22 cellular contexts compared by ENCODE assay signal in the genomic region with DNA sequence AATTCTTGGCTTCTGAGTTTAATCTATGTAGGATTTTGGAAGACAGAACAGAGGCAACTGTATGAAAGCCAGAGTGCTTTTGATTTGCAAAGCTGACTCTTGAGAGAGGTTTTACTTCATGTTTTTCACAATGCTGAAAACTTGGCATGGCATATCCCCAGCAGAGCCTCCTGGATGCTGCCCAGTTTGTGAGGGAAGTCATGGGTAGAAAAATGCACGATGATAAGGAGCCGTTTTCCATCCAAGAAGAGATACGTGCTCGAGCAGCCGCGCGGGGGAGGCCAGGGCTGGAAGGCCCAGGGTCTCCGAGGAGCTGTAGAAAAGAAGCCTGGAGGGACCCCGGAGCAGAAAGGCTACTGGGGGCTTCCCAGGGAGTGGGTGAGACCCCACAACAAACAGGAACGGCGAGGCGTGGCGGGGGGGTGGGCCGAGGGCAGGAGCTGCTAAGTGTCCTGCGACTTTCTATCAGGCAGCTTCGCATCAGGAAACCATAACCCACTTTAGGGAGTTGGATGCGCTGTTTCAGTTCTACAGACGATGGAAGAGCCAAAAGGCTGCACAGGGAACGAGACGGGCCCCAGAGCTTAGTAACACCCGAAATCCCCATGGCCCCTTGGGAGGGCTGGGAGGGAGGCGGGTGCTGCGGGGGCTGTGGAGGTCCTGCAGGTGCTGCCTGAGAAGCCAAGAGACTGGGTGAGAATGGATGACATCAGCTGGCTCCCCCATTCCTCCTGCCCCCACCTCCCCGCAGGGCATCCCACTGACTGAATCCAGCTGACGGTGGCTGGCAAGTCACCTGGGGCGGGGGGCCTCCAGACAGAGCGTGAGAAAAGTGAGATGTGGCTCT. TPM values are rescaled to one million over a fixed set of nuclear protein-coding genes. Genes with fewer than 3 reads are reported as not detected.
DNase-seq lines count a peak whose midpoint lies in the region; ATAC-seq, FAIRE-seq and TF ChIP-seq lines count a peak whose summit lies in the region.
"Had no signal": no experiment of that assay in that cellular context is flagged by ENCODE, and none has a peak within 500 bp of the region (broad histone marks: within the 10 kb centered on the region; RNA-seq: fewer than 3 reads in every experiment).

No MANE protein-coding gene starts in this region.

- POLR2A ChIA-PET in naive thymus-derived CD8-positive, alpha-beta T cell (lab: Charles Lee) = interaction anchor here (0.6 to 1.3 kb wide), 2 partner anchors 46 to 150 kb away, joined by 3 to 4 read pairs; a partner anchor contains a TSS

- H3K27ac Mint-ChIP-seq in naive thymus-derived CD8-positive, alpha-beta T cell = no peak overlapping the region
- H3K27ac Mint-ChIP-seq: CD4-positive, alpha-beta memory T cell; stimulated activated effector memory CD8-positive, alpha-beta T cell treated with anti-CD3 and anti-CD28 coated beads, Interleukin-12 subunit alpha, Interleukin-12 subunit beta, amount 100 ng/mL, for 72 hours had no signal

- H3K4me2 ChIP-seq in BLaER1 = peak overlapping the region; percentile 85
- H3K4me2 ChIP-seq: A549 had no signal

- DNase-seq in body of pancreas (peak in 2 of 4 donors; percentile 13 to 28), right atrium auricular region (ENCODE audit: low spot score) (peak; percentile 80), pancreas (no peak), GDM1 (lab: John Stamatoyannopoulos, UW) (no peak)
- no peak for DNase-seq in naive thymus-derived CD8-positive, alpha-beta T cell
- DNase-seq: activated CD4-positive, alpha-beta T cell treated with anti-CD3 and anti-CD28 coated beads, Interleukin-2, amount 50 U/mL, for 48 hours; activated T-cell treated with anti-CD3 and anti-CD28 coated beads, Interleukin-2, amount 50 U/mL, for 1 hour; CD4-positive, alpha-beta memory T cell; effector memory CD4-positive, alpha-beta T cell; KBM-7; mesendoderm; NCI-H1105; spleen had no signal

- H3K27ac ChIP-seq in BLaER1 = peak overlapping the region; percentile 68
- H3K27ac ChIP-seq in body of pancreas = peak overlapping the region in 1 of 4 donors; percentile 26
- H3K27ac ChIP-seq in right atrium auricular region = peak overlapping the region; percentile 74 to 82
- H3K27ac ChIP-seq in pancreas = no peak overlapping the region
- H3K27ac ChIP-seq: A549, spleen had no signal

- H3K4me3 ChIP-seq in BLaER1 (peak overlapping the region; percentile 55), body of pancreas (no peak overlapping the region), right atrium auricular region (peak overlapping the region; percentile 21 to 38), pancreas (no peak overlapping the region)
- H3K4me3 ChIP-seq: A549, spleen had no signal

- no peaks in the 10 kb centered on the region for H3K9me3 Mint-ChIP-seq in naive thymus-derived CD8-positive, alpha-beta T cell
- H3K9me3 Mint-ChIP-seq: activated naive CD4-positive, alpha-beta T cell treated with anti-CD3 and anti-CD28 coated beads, Interleukin-2, amount 50 U/mL, for 72 hours; CD4-positive, alpha-beta memory T cell; central memory CD8-positive, alpha-beta T cell; stimulated activated effector memory CD8-positive, alpha-beta T cell treated with anti-CD3 and anti-CD28 coated beads, Interleukin-12 subunit alpha, Interleukin-12 subunit beta, amount 100 ng/mL, for 72 hours had no signal

- no peak for TF ChIP-seq POLR2A in body of pancreas (IDR thresholded peaks at IDR 0.05)

- intact Hi-C loops in body of pancreas (cut with DNase I) = no loop called here
- intact Hi-C loops in pancreas (cut with DNase I) = no loop called here

- H3K4me1 ChIP-seq in BLaER1 (peaks cover 66% of the 10 kb centered on the region), body of pancreas (peaks cover 2% of the 10 kb centered on the region), right atrium auricular region (peaks cover 0 to 18% of the 10 kb centered on the region in 2 donors), pancreas (no peaks in the 10 kb centered on the region)
- H3K4me1 ChIP-seq: A549, spleen had no signal

- no peak for FAIRE-seq in pancreas (lab: Jason Lieb, UNC)
- FAIRE-seq: A549, RCC 7860 had no signal

- WGBS in body of pancreas, 2 donors = 65 to 72% methylated on average over 23 to 27 of the region's 27 CpGs
- 75 to 78% methylated on average over 27 of the region's 27 CpGs for WGBS in pancreas, 2 donors

- H3K36me3 Mint-ChIP-seq in naive thymus-derived CD8-positive, alpha-beta T cell = no peaks in the 10 kb centered on the region
- H3K36me3 Mint-ChIP-seq: activated naive CD4-positive, alpha-beta T cell treated with anti-CD3 and anti-CD28 coated beads, Interleukin-2, amount 50 U/mL, for 72 hours; CD4-positive, alpha-beta memory T cell; stimulated activated effector memory CD8-positive, alpha-beta T cell treated with anti-CD3 and anti-CD28 coated beads, Interleukin-12 subunit alpha, Interleukin-12 subunit beta, amount 100 ng/mL, for 72 hours had no signal

- H3K4me3 Mint-ChIP-seq in naive thymus-derived CD8-positive, alpha-beta T cell = no peak overlapping the region
- H3K4me3 Mint-ChIP-seq: CD4-positive, alpha-beta memory T cell; central memory CD8-positive, alpha-beta T cell; stimulated activated effector memory CD8-positive, alpha-beta T cell treated with anti-CD3 and anti-CD28 coated beads, Interleukin-12 subunit alpha, Interleukin-12 subunit beta, amount 100 ng/mL, for 72 hours had no signal

- no peaks in the 10 kb centered on the region for H3K9me3 ChIP-seq in BLaER1
- H3K9me3 ChIP-seq in body of pancreas = no peaks in the 10 kb centered on the region
- no peaks in the 10 kb centered on the region for H3K9me3 ChIP-seq in right atrium auricular region
- no peaks in the 10 kb centered on the region for H3K9me3 ChIP-seq in pancreas
- H3K9me3 ChIP-seq: A549, spleen had no signal

- H3K4me1 Mint-ChIP-seq in naive thymus-derived CD8-positive, alpha-beta T cell = peaks cover 11 to 44% (median 35%) of the 10 kb centered on the region in 4 donors
- H3K4me1 Mint-ChIP-seq: central memory CD8-positive, alpha-beta T cell; stimulated activated effector memory CD8-positive, alpha-beta T cell treated with anti-CD3 and anti-CD28 coated beads, Interleukin-12 subunit alpha, Interleukin-12 subunit beta, amount 100 ng/mL, for 72 hours had no signal

- H4K20me1 ChIP-seq in BLaER1 = no peaks in the 10 kb centered on the region

- H3K36me3 ChIP-seq in BLaER1 (no peaks in the 10 kb centered on the region), body of pancreas (replicated peaks in 1 of 2; ENCODE audit: insufficient read depth in 1 of 2, low read depth in 2 of 2) (no peaks in the 10 kb centered on the region), right atrium auricular region (no peaks in the 10 kb centered on the region), pancreas (no peaks in the 10 kb centered on the region)
- H3K36me3 ChIP-seq: spleen had no signal

- TF ChIP-seq CTCF in body of pancreas (IDR thresholded peaks at IDR 0.05) = no peak
- TF ChIP-seq CTCF in right atrium auricular region (IDR thresholded peaks at IDR 0.05) = no peak
- TF ChIP-seq CTCF in pancreas (IDR thresholded peaks at IDR 0.05) = no peak

- ATAC-seq in body of pancreas (peak; percentile 39), pancreas (peak in 3 of 4 donors; percentile 21 to 64 (median 43)), HG03378 (IDR thresholded peaks at IDR 0.05; ENCODE audit: unreplicated experiment) (no peak), GM19452 (IDR thresholded peaks at IDR 0.05; ENCODE audit: unreplicated experiment) (no peak)
- ATAC-seq in naive thymus-derived CD8-positive, alpha-beta T cell = no peak
- ATAC-seq: A549; activated naive CD4-positive, alpha-beta T cell treated with anti-CD3 and anti-CD28 coated beads, Interleukin-2, amount 50 U/mL, for 72 hours; stimulated activated effector memory CD8-positive, alpha-beta T cell treated with anti-CD3 and anti-CD28 coated beads, Interleukin-12 subunit alpha, Interleukin-12 subunit beta, amount 100 ng/mL, for 72 hours had no signal

- no peaks in the 10 kb centered on the region for H3K27me3 ChIP-seq in BLaER1
- H3K27me3 ChIP-seq in body of pancreas = no peaks in the 10 kb centered on the region
- no peaks in the 10 kb centered on the region for H3K27me3 ChIP-seq in right atrium auricular region
- no peaks in the 10 kb centered on the region for H3K27me3 ChIP-seq in pancreas

- peaks cover 0 to 1% (median 0%) of the 10 kb centered on the region in 5 donors for H3K27me3 Mint-ChIP-seq in naive thymus-derived CD8-positive, alpha-beta T cell

- peak overlapping the region; percentile 53; the same call in 1 of the 2 replicates for H3K9ac ChIP-seq in BLaER1

RNA-seq across cellular contexts. Expression of a gene that starts 36.4 kb away (rescaled TPM):
- total RNA-seq in body of pancreas = under 1 TPM in 1 of 2 donors, not detected in 1; 0.52 TPM
- total RNA-seq in right atrium auricular region = under 1 TPM in 1 of 2 donors, not detected in 1; 0.33 TPM
- 1 to 10 TPM in 1 of 6 donors, under 1 TPM in 5; 0.21 to 1.4 (median 0.46) TPM for total RNA-seq in pancreas
- 1 to 10 TPM; 1.4 to 1.7 TPM for polyA plus RNA-seq in pancreas
- total RNA-seq in naive thymus-derived CD8-positive, alpha-beta T cell = under 1 TPM; 0.36 to 0.75 TPM
- polyA plus RNA-seq in naive thymus-derived CD8-positive, alpha-beta T cell = under 1 TPM in 1 of 3 donors, not detected in 2; 0.36 TPM
- total RNA-seq: urinary bladder had no signal

RNA-seq across cellular contexts. Expression of a gene that starts 46.2 kb away (rescaled TPM):
- total RNA-seq in body of pancreas (10 to 100 TPM; 35.0 to 84.0 TPM), right atrium auricular region (10 to 100 TPM; 62.3 to 66.0 TPM), pancreas (10 to 100 TPM; 19.3 to 28.2 (median 25.0) TPM)
- polyA plus RNA-seq in pancreas = 10 to 100 TPM; 45.0 to 47.9 TPM
- total RNA-seq in naive thymus-derived CD8-positive, alpha-beta T cell = 10 to 100 TPM; 36.2 to 39.0 TPM
- 100 to 1,000 TPM in 1 of 3 donors, 10 to 100 TPM in 2; 63.0 to 131 (median 79.9) TPM for polyA plus RNA-seq in naive thymus-derived CD8-positive, alpha-beta T cell

RNA-seq across cellular contexts. Expression of a gene that starts 47.1 kb away (rescaled TPM):
- total RNA-seq in body of pancreas (10 to 100 TPM; 55.7 to 81.5 TPM), right atrium auricular region (100 to 1,000 TPM; 101 to 102 TPM), pancreas (10 to 100 TPM; 60.6 to 85.1 (median 75.2) TPM)
- 10 to 100 TPM; 43.7 to 91.7 TPM for polyA plus RNA-seq in pancreas
- total RNA-seq in naive thymus-derived CD8-positive, alpha-beta T cell = 100 to 1,000 TPM; 184 to 185 TPM
- 10 to 100 TPM; 68.8 to 97.6 (median 72.4) TPM for polyA plus RNA-seq in naive thymus-derived CD8-positive, alpha-beta T cell

RNA-seq across cellular contexts. Expression of a gene that starts 54.3 kb away (rescaled TPM):
- total RNA-seq in body of pancreas (not detected), right atrium auricular region (not detected), pancreas (not detected)
- polyA plus RNA-seq in pancreas = under 1 TPM in 1 of 2 donors, not detected in 1; under 0.01 TPM
- not detected for total RNA-seq in naive thymus-derived CD8-positive, alpha-beta T cell
- polyA plus RNA-seq in naive thymus-derived CD8-positive, alpha-beta T cell = not detected
- total RNA-seq: CD4-positive, alpha-beta memory T cell; spleen had no signal
- polyA plus RNA-seq: A549; CD4-positive, alpha-beta memory T cell; urinary bladder had no signal

Comparison
In these comparisons a context has a peak if more than half of its experiments do, and no peak if none do; other contexts are left out.
1. H3K27ac ChIP-seq: peak in BLaER1 (single experiment) and right atrium auricular region (2 of 2); none in pancreas (0 of 4).
2. H3K4me3 ChIP-seq: peak in BLaER1 (single experiment) and right atrium auricular region (2 of 2); none in body of pancreas (0 of 2) and pancreas (0 of 4).
3. ATAC-seq: peak in body of pancreas (single experiment) and pancreas (3 of 4); none in HG03378 (single experiment), GM19452 (single experiment) and naive thymus-derived CD8-positive, alpha-beta T cell (0 of 2).